ENCODE assay signal across 1 cellular context in the genomic region with DNA sequence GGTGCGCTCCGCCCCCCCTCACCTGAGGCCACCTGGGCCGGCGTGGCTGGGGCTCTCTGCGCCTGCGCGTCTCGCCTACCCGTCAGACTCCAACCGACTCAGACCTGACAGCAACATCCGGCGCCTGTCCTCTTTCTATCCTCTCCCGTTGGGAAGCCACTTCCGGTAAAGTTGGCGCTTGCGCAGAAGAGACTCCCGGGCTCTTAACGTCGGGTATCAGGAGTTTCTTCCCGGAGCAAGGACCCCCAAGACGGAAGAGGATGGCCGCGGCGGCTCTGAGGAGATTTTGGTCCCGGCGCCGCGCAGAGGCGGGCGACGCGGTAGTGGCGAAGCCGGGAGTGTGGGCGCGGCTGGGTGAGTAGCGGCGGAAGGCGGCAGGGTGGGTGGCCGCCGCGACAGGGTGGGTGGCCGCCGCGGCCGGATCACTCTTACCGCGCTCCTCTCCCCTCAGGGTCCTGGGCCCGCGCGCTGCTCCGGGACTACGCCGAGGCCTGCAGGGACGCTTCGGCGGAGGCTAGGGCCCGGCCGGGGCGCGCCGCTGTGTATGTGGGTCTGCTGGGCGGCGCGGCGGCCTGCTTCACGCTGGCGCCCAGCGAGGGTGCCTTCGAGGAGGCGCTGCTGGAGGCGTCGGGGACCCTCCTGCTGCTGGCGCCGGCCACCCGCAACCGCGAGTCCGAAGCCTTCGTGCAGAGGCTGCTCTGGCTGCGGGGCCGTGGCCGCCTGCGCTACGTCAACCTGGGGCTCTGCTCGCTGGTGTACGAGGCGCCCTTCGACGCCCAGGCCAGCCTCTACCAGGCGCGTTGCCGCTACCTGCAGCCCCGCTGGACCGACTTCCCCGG.
TF ChIP-seq lines count a peak whose summit lies in the region.

A gene (plus strand): TSS at position 249 of the 839 bp plus-strand sequence. CDS start 12 bp downstream, at position 261.
A gene (minus strand): TSS at position 77 of the 839 bp plus-strand sequence. CDS start 229 bp downstream, outside the sequence.

TF ChIP-seq in HepG2, 621 proteins besides CTCF, POLR2A, EP300 and RAD21 (continued from another document):
- TF ChIP-seq, protein P1, sequence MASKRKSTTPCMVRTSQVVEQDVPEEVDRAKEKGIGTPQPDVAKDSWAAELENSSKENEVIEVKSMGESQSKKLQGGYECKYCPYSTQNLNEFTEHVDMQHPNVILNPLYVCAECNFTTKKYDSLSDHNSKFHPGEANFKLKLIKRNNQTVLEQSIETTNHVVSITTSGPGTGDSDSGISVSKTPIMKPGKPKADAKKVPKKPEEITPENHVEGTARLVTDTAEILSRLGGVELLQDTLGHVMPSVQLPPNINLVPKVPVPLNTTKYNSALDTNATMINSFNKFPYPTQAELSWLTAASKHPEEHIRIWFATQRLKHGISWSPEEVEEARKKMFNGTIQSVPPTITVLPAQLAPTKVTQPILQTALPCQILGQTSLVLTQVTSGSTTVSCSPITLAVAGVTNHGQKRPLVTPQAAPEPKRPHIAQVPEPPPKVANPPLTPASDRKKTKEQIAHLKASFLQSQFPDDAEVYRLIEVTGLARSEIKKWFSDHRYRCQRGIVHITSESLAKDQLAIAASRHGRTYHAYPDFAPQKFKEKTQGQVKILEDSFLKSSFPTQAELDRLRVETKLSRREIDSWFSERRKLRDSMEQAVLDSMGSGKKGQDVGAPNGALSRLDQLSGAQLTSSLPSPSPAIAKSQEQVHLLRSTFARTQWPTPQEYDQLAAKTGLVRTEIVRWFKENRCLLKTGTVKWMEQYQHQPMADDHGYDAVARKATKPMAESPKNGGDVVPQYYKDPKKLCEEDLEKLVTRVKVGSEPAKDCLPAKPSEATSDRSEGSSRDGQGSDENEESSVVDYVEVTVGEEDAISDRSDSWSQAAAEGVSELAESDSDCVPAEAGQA (IDR thresholded peaks at IDR 0.05; ENCODE audit: low read depth): peak; percentile 48; the same call in 1 of the 2 replicates
- TF ChIP-seq, protein P1 (CRISPR knock-in tag; IDR thresholded peaks at IDR 0.05; ENCODE audit: borderline replicate concordance): no peak
- TF ChIP-seq SIN3B (IDR thresholded peaks at IDR 0.05; ENCODE audit: low read length) (peak; percentile 94), ZNF557 (CRISPR knock-in tag; IDR thresholded peaks at IDR 0.05) (no peak), EED (CRISPR knock-in tag; IDR thresholded peaks at IDR 0.05) (0 out of 2 replicates have a peak, but pooled peaks have one; percentile 27)
- TF ChIP-seq, protein P2, sequence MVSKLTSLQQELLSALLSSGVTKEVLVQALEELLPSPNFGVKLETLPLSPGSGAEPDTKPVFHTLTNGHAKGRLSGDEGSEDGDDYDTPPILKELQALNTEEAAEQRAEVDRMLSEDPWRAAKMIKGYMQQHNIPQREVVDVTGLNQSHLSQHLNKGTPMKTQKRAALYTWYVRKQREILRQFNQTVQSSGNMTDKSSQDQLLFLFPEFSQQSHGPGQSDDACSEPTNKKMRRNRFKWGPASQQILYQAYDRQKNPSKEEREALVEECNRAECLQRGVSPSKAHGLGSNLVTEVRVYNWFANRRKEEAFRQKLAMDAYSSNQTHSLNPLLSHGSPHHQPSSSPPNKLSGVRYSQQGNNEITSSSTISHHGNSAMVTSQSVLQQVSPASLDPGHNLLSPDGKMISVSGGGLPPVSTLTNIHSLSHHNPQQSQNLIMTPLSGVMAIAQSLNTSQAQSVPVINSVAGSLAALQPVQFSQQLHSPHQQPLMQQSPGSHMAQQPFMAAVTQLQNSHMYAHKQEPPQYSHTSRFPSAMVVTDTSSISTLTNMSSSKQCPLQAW (CRISPR knock-in tag; IDR thresholded peaks at IDR 0.05): peak; percentile 78
TF ChIP-seq in HepG2: peak in this region for 249.
